In the genomic region with DNA sequence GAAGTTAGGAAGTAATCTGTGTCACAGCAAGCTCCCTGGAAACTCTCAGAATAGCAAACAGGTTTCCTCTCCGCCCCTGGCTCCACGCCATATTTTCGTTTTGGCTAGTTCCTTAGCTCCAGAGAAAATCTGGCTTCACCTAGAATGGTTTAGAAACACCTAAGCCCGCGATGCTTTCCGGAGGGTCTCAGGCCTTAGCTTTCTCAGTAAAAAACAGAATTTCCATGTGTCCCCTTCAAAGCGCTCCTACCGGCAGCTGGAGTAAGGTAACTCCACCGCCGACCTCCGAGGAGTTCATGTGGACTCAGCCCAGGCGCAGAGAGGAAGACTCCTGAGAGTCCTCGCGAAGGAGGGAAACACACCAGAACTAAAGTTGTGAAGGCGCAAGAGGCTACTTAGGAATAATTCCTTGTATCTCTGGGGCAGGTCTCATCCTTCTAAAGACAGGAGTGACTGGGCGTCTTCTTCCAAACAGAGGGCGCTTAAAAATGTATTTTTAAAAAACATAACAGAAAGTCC, we compare ENCODE assay signal across 8 cellular contexts. TPM values are rescaled to one million over a fixed set of nuclear protein-coding genes. Genes with fewer than 3 reads are reported as not detected.
DNase-seq lines count a peak whose midpoint lies in the region; ATAC-seq and TF ChIP-seq lines count a peak whose summit lies in the region.

No MANE protein-coding gene starts in this region.

- peak overlapping the region; percentile 61 for H3K27ac Mint-ChIP-seq in T-helper 2 cell treated with Interferon-gamma antibody and Interleukin-4, amounts not matched to agents 5 μg/mL and 100 μg/mL, for 36 hours
- peak overlapping the region; percentile 83 for H3K27ac Mint-ChIP-seq in dendritic cell treated with granulocyte-macrophage colony-stimulating factor and Interleukin-4, amounts not matched to agents 40 ng/mL and 50 ng/mL, for 4 days
- peak overlapping the region; percentile 81 for H3K27ac Mint-ChIP-seq in stimulated activated memory B cell treated with anti-CD40 and anti-IgM and Interleukin-4, amounts not matched to agents 10 μg/mL and 1 μg/mL and 100 μg/mL, for 72 hours

- no peaks in the 10 kb centered on the region for H3K27me3 Mint-ChIP-seq in T-helper 2 cell treated with Interferon-gamma antibody and Interleukin-4, amounts not matched to agents 5 μg/mL and 100 μg/mL, for 36 hours (ENCODE audit: low read depth)
- no peaks in the 10 kb centered on the region for H3K27me3 Mint-ChIP-seq in dendritic cell treated with granulocyte-macrophage colony-stimulating factor and Interleukin-4, amounts not matched to agents 40 ng/mL and 50 ng/mL, for 4 days
- H3K27me3 Mint-ChIP-seq in stimulated activated memory B cell treated with anti-CD40 and anti-IgM and Interleukin-4, amounts not matched to agents 10 μg/mL and 1 μg/mL and 100 μg/mL, for 72 hours, result no peaks in the 10 kb centered on the region

- no peaks in the 10 kb centered on the region for H3K36me3 ChIP-seq in HUES6 (ENCODE audit: control insufficient read depth, insufficient read depth, low read length)

- peak overlapping the region; percentile 89 for H3K4me3 ChIP-seq in HUES6 (ENCODE audit: low read depth, low read length)
- peak overlapping the region; percentile 62 for H3K4me3 ChIP-seq in lower leg skin (ENCODE audit: low read depth, poor library complexity, severe bottlenecking)

- no peaks in the 10 kb centered on the region for H3K9me3 Mint-ChIP-seq in T-helper 2 cell treated with Interferon-gamma antibody and Interleukin-4, amounts not matched to agents 5 μg/mL and 100 μg/mL, for 36 hours
- no peaks in the 10 kb centered on the region for H3K9me3 Mint-ChIP-seq in dendritic cell treated with granulocyte-macrophage colony-stimulating factor and Interleukin-4, amounts not matched to agents 40 ng/mL and 50 ng/mL, for 4 days
- H3K9me3 Mint-ChIP-seq in stimulated activated memory B cell treated with anti-CD40 and anti-IgM and Interleukin-4, amounts not matched to agents 10 μg/mL and 1 μg/mL and 100 μg/mL, for 72 hours, result no peaks in the 10 kb centered on the region

- H3K9me3 ChIP-seq in HUES6 (ENCODE audit: control insufficient read depth, insufficient read depth, low read depth, low read length), result no peaks in the 10 kb centered on the region

- ATAC-seq in stimulated activated memory B cell treated with anti-CD40 and anti-IgM and Interleukin-4, amounts not matched to agents 10 μg/mL and 1 μg/mL and 100 μg/mL, for 72 hours, result no peak

- H3K9ac ChIP-seq in HUES6 (ENCODE audit: low read length), result peak overlapping the region; percentile 56

- H3K4me1 Mint-ChIP-seq in T-helper 2 cell treated with Interferon-gamma antibody and Interleukin-4, amounts not matched to agents 5 μg/mL and 100 μg/mL, for 36 hours (ENCODE audit: low read depth), result peaks cover 52% of the 10 kb centered on the region
- H3K4me1 Mint-ChIP-seq in dendritic cell treated with granulocyte-macrophage colony-stimulating factor and Interleukin-4, amounts not matched to agents 40 ng/mL and 50 ng/mL, for 4 days (ENCODE audit: low read depth), result peaks cover 81% of the 10 kb centered on the region
- H3K4me1 Mint-ChIP-seq in stimulated activated memory B cell treated with anti-CD40 and anti-IgM and Interleukin-4, amounts not matched to agents 10 μg/mL and 1 μg/mL and 100 μg/mL, for 72 hours, result peaks cover 81% of the 10 kb centered on the region

- H3K36me3 Mint-ChIP-seq in T-helper 2 cell treated with Interferon-gamma antibody and Interleukin-4, amounts not matched to agents 5 μg/mL and 100 μg/mL, for 36 hours (ENCODE audit: low read depth), result peaks cover 48% of the 10 kb centered on the region
- peaks cover 39% of the 10 kb centered on the region for H3K36me3 Mint-ChIP-seq in dendritic cell treated with granulocyte-macrophage colony-stimulating factor and Interleukin-4, amounts not matched to agents 40 ng/mL and 50 ng/mL, for 4 days (ENCODE audit: low read depth)
- H3K36me3 Mint-ChIP-seq in stimulated activated memory B cell treated with anti-CD40 and anti-IgM and Interleukin-4, amounts not matched to agents 10 μg/mL and 1 μg/mL and 100 μg/mL, for 72 hours, result peaks cover 33% of the 10 kb centered on the region

- H3K27me3 ChIP-seq in HUES6 (ENCODE audit: control insufficient read depth, insufficient read depth, low read length), result peaks cover 49% of the 10 kb centered on the region

- 0 to 1% methylated on average over 17 of the region's 17 CpGs for WGBS in lower leg skin, 2 donors

- intact Hi-C loops in dendritic cell treated with granulocyte-macrophage colony-stimulating factor and Interleukin-4, amounts not matched to agents 40 ng/mL and 50 ng/mL, for 4 days (cut with micrococcal nuclease), result no loop called here
- intact Hi-C loops in lower leg skin (cut with DNase I; ENCODE audit: low total_unique reads), result no loop called here

- peak overlapping the region; percentile 98 for H3K4me3 Mint-ChIP-seq in T-helper 2 cell treated with Interferon-gamma antibody and Interleukin-4, amounts not matched to agents 5 μg/mL and 100 μg/mL, for 36 hours
- peak overlapping the region; percentile 86 for H3K4me3 Mint-ChIP-seq in dendritic cell treated with granulocyte-macrophage colony-stimulating factor and Interleukin-4, amounts not matched to agents 40 ng/mL and 50 ng/mL, for 4 days
- H3K4me3 Mint-ChIP-seq in stimulated activated memory B cell treated with anti-CD40 and anti-IgM and Interleukin-4, amounts not matched to agents 10 μg/mL and 1 μg/mL and 100 μg/mL, for 72 hours, result peak overlapping the region; percentile 99

- DNase-seq in DMS53 (lab: John Stamatoyannopoulos, UW) (peak; percentile 77), lower leg skin (ENCODE audit: low spot score in 2 of 2) (peak; percentile 64 to 94), NCI-H146 treated with DMSO at 0.1 percent for 48 hours (lab: John Stamatoyannopoulos, UW; ENCODE audit: unreplicated experiment) (no peak), nucleus accumbens (lab: John Stamatoyannopoulos, UW) (no peak)
- peak; percentile 21 for DNase-seq in T-helper 2 cell treated with Interferon-gamma antibody and Interleukin-4, amounts not matched to agents 5 μg/mL and 100 μg/mL, for 36 hours (ENCODE audit: low spot score)

- no peak for TF ChIP-seq CTCF in lower leg skin (IDR thresholded peaks at IDR 0.05)

- H3K27ac ChIP-seq in HUES6 (ENCODE audit: low read depth, low read length), result no peak overlapping the region

- H3K4me1 ChIP-seq in HUES6 (ENCODE audit: control insufficient read depth, insufficient read depth, low read length), result peaks cover 6% of the 10 kb centered on the region

- TF ChIP-seq POLR2A in lower leg skin (IDR thresholded peaks at IDR 0.05), result no peak

RNA-seq across cellular contexts. Expression of a gene that starts 0.4 kb away (rescaled TPM):
- total RNA-seq in lower leg skin, result 10 to 100 TPM; 12.3 to 16.3 (median 15.0) TPM

Comparison
In these comparisons a context has a peak if more than half of its experiments do, and no peak if none do; other contexts are left out.
1. DNase-seq: peak in DMS53 (single experiment), T-helper 2 cell treated with Interferon-gamma antibody and Interleukin-4, amounts not matched to agents 5 μg/mL and 100 μg/mL, for 36 hours (single experiment) and lower leg skin (2 of 2); none in NCI-H146 treated with DMSO at 0.1 percent for 48 hours (single experiment) and nucleus accumbens (0 of 56).
2. Peak in every context shown above with its lines, with median percentiles within 50 percentile points of each other: H3K27ac Mint-ChIP-seq and H3K4me3 Mint-ChIP-seq.